8 cellular contexts compared by ENCODE assay signal in the genomic region with DNA sequence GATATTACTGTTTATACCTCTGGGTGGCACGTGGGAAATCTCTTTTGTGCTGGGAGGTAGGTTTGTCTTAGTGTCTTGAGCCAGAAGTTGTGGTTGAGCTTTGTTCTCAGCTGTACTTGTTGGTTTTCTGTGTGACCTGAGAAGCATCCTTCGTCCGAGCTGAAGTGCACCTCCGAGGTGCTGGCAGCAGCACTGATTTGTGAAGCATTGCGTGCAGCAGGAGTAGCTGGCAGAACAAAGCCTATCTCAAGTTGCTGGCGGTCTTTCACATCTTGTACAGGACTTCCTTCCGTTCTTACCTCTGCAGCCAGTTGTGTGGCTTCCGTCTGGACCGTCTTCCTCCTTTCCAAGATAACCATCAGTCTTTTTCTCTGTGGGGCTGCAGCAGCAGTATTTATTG. TPM values are rescaled to one million over a fixed set of nuclear protein-coding genes. Genes with fewer than 3 reads are reported as not detected.
DNase-seq lines count a peak whose midpoint lies in the region; ATAC-seq and TF ChIP-seq lines count a peak whose summit lies in the region.

No MANE protein-coding gene starts in this region.

- no peaks in the 10 kb centered on the region for H3K36me3 Mint-ChIP-seq in activated naive CD4-positive, alpha-beta T cell treated with anti-CD3 and anti-CD28 coated beads, Interleukin-2, amount 50 U/mL, for 24 hours
- H3K36me3 Mint-ChIP-seq in memory B cell: peaks cover 2% of the 10 kb centered on the region

- H3K27ac Mint-ChIP-seq in activated naive CD4-positive, alpha-beta T cell treated with anti-CD3 and anti-CD28 coated beads, Interleukin-2, amount 50 U/mL, for 24 hours: peak overlapping the region; percentile 60
- H3K27ac Mint-ChIP-seq in memory B cell: peak overlapping the region; percentile 93

- ATAC-seq in memory B cell (ENCODE audit: low read depth) (peak; percentile 16), HG03045 (IDR thresholded peaks at IDR 0.05; ENCODE audit: unreplicated experiment) (no peak), HG03025 (IDR thresholded peaks at IDR 0.05; ENCODE audit: low FRiP score, unreplicated experiment) (no peak)

- no peak for TF ChIP-seq CTCF in foreskin fibroblast (IDR thresholded peaks at IDR 0.05; ENCODE audit: low read depth, low read length)

- H3K4me3 ChIP-seq in foreskin fibroblast (ENCODE audit: low read depth in 1 of 2, low read length in 2 of 2): no peak overlapping the region

- H3K9me3 Mint-ChIP-seq in activated naive CD4-positive, alpha-beta T cell treated with anti-CD3 and anti-CD28 coated beads, Interleukin-2, amount 50 U/mL, for 24 hours: no peaks in the 10 kb centered on the region
- H3K9me3 Mint-ChIP-seq in memory B cell: no peaks in the 10 kb centered on the region

- no peaks in the 10 kb centered on the region for H3K27me3 Mint-ChIP-seq in activated naive CD4-positive, alpha-beta T cell treated with anti-CD3 and anti-CD28 coated beads, Interleukin-2, amount 50 U/mL, for 24 hours
- no peaks in the 10 kb centered on the region for H3K27me3 Mint-ChIP-seq in memory B cell

- H3K4me3 Mint-ChIP-seq in activated naive CD4-positive, alpha-beta T cell treated with anti-CD3 and anti-CD28 coated beads, Interleukin-2, amount 50 U/mL, for 24 hours: peak overlapping the region; percentile 89
- H3K4me3 Mint-ChIP-seq in memory B cell: peak overlapping the region; percentile 73

- DNase-seq in Daoy (ENCODE audit: low read depth) (peak; percentile 42), MV-4-11 (lab: John Stamatoyannopoulos, UW) (peak; percentile 22), memory B cell (ENCODE audit: low spot score in 2 of 2) (no peak), NCI-H82 treated with DMSO at 0.1 percent for 48 hours (lab: John Stamatoyannopoulos, UW; ENCODE audit: unreplicated experiment) (no peak), foreskin fibroblast (no peak)

- H3K4me1 Mint-ChIP-seq in activated naive CD4-positive, alpha-beta T cell treated with anti-CD3 and anti-CD28 coated beads, Interleukin-2, amount 50 U/mL, for 24 hours: peaks cover 79% of the 10 kb centered on the region
- H3K4me1 Mint-ChIP-seq in memory B cell: peaks cover 46% of the 10 kb centered on the region

RNA-seq across cellular contexts. Expression of gene PRRC2B, which starts 4.3 kb away (rescaled TPM):
- total RNA-seq in Daoy (2014; rRNA removed; shearing (Covaris generic)): 54.0 and 83.5 TPM in 2 replicates

Comparison
In these comparisons a context has a peak if more than half of its experiments do, and no peak if none do; other contexts are left out.
1. DNase-seq: peak in Daoy (single experiment) and MV-4-11 (single experiment); none in memory B cell (0 of 2), NCI-H82 treated with DMSO at 0.1 percent for 48 hours (single experiment) and foreskin fibroblast (0 of 2).